7 cellular contexts compared by ENCODE assay signal in genomic region chr9:124264812-124265211, GRCh38. TPM values are rescaled to one million over a fixed set of nuclear protein-coding genes. Genes with fewer than 3 reads are reported as not detected.
DNase-seq lines count a peak whose midpoint lies in the region; ATAC-seq and TF ChIP-seq lines count a peak whose summit lies in the region.

No MANE protein-coding gene starts in this region.

- TF ChIP-seq CTCF in OCI-LY7 (conservative IDR thresholded peaks at IDR 0.05; ENCODE audit: low read length): no peak
- TF ChIP-seq CTCF in tibial nerve (IDR thresholded peaks at IDR 0.05): no peak

- no peaks in the 10 kb centered on the region for H3K27me3 ChIP-seq in tibial nerve

- H3K4me3 ChIP-seq in OCI-LY7 (ENCODE audit: low read depth, low read length, poor library complexity, severe bottlenecking) (peak overlapping the region; percentile 42), tibial nerve (no peak overlapping the region)

- no peaks in the 10 kb centered on the region for H3K9me3 ChIP-seq in OCI-LY7 (ENCODE audit: low read length)
- no peaks in the 10 kb centered on the region for H3K9me3 ChIP-seq in tibial nerve

- WGBS in tibial nerve, 2 donors: 68 to 83% methylated on average over 8 of the region's 8 CpGs

- no peaks in the 10 kb centered on the region for H3K9me2 ChIP-seq in OCI-LY7 (ENCODE audit: insufficient read depth, low read length)

- TF ChIP-seq POLR2A in tibial nerve (IDR thresholded peaks at IDR 0.05): no peak

- H3K36me3 ChIP-seq in OCI-LY7 (ENCODE audit: insufficient read depth, low read length) (no peaks in the 10 kb centered on the region), tibial nerve (no peaks in the 10 kb centered on the region)

- POLR2A ChIA-PET in OCI-LY7 (lab: Charles Lee): interaction anchor here (0.6 to 1.3 kb wide), 3 partner anchors 40 to 63 kb away, joined by 3 read pairs; no protein-coding TSS in a partner anchor

- intact Hi-C loops in OCI-LY7 (cut with micrococcal nuclease; ENCODE audit: unreplicated experiment): loop anchor here (1.0 to 2.0 kb wide), 3 partner anchors 22 to 63 kb away; no protein-coding TSS in a partner anchor

- no peak for TF ChIP-seq EP300 in tibial nerve (IDR thresholded peaks at IDR 0.05)

- peaks cover 92% of the 10 kb centered on the region for H3K4me1 ChIP-seq in OCI-LY7 (ENCODE audit: insufficient read depth, low read length, poor library complexity, severe bottlenecking)
- H3K4me1 ChIP-seq in tibial nerve: peaks cover 0 to 100% (median 89%) of the 10 kb centered on the region in 4 donors

- H3K79me2 ChIP-seq in OCI-LY7 (ENCODE audit: insufficient read depth, low read depth, low read length): peaks cover 29% of the 10 kb centered on the region; the same call in 1 of the 2 replicates

- BruUV-seq in OCI-LY7 (replicated peaks; lab: Mats Ljungman, UMichigan): no TSS peak

- peak overlapping the region; percentile 4; the same call in 1 of the 2 replicates for H2AFZ ChIP-seq in OCI-LY7 (ENCODE audit: low read length)

- DNase-seq in OCI-LY7 (ENCODE audit: low spot score) (peak; percentile 94), tibial nerve (ENCODE audit: low spot score in 2 of 2) (no peak), NCI-H510A treated with DMSO at 0.1 percent for 48 hours (lab: John Stamatoyannopoulos, UW) (no peak), putamen (ENCODE audit: low spot score) (no peak), H4 (ENCODE audit: low spot score) (no peak)

- ATAC-seq in GM18873 (IDR thresholded peaks at IDR 0.05; ENCODE audit: low FRiP score, unreplicated experiment): peak; percentile 57
- peak; percentile 55 for ATAC-seq in HG02852 (IDR thresholded peaks at IDR 0.05; ENCODE audit: unreplicated experiment)

- peak overlapping the region; percentile 72 for H3K4me2 ChIP-seq in OCI-LY7 (ENCODE audit: low read length)

- CTCF ChIA-PET in OCI-LY7 (lab: Charles Lee; ENCODE audit: unreplicated experiment): interaction anchor here (0.6 kb wide), 1 partner anchor 26 kb away, joined by 3 read pairs; no protein-coding TSS in a partner anchor

- H3K27ac ChIP-seq in OCI-LY7 (ENCODE audit: low read depth, low read length, poor library complexity, severe bottlenecking): peak overlapping the region; percentile 76
- peak overlapping the region; percentile 74 to 98 (median 92) for H3K27ac ChIP-seq in tibial nerve

- no peaks in the 10 kb centered on the region; the same call in 1 of the 2 replicates for H4K20me1 ChIP-seq in OCI-LY7 (ENCODE audit: insufficient read depth, low read length)

RNA-seq across cellular contexts. Expression of gene NEK6, which starts 7.1 kb away (rescaled TPM):
- total RNA-seq in OCI-LY7 (2014; rRNA removed; shearing (Covaris generic)): 4.4 and 5.6 TPM in 2 replicates
- 12.1 and 16.4 TPM in 2 replicates for total RNA-seq in OCI-LY7 (2022)
- total RNA-seq in tibial nerve: 10 to 100 TPM; 25.3 to 53.1 (median 43.3) TPM
- total RNA-seq in H4 (2014; rRNA removed; shearing (Covaris generic)): 40.2 and 43.7 TPM in 2 replicates
